In the genomic region with DNA sequence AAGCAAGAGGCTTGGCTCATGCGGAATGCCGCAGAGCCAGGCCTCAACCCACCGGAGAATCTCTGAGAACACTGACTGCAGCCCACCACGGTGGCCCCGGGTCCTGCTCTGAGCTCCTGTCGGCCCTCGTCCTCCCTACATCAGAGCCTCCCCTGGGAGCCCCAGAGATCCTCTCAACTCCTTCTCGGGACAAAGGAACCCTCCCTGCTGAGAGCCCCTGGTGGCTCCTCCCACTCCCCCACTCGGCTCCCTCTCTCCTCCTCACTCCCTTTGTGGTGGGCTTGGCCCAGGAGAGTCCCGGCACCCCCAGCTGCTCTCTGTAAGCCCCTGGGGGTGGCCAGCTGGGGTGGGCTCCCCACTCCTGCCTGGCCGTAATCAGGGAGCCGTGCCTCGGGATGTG, we compare ENCODE assay signal across 8 cellular contexts. TPM values are rescaled to one million over a fixed set of nuclear protein-coding genes. Genes with fewer than 3 reads are reported as not detected.
DNase-seq lines count a peak whose midpoint lies in the region; ATAC-seq, FAIRE-seq and TF ChIP-seq lines count a peak whose summit lies in the region.

No MANE protein-coding gene starts in this region.

- TF ChIP-seq CTCF in liver (IDR thresholded peaks at IDR 0.05; ENCODE audit: low read depth, low read length, missing input control), result no peak
- no peak for TF ChIP-seq CTCF in HepG2 (CRISPR knock-in tag; IDR thresholded peaks at IDR 0.05)
- no peak for TF ChIP-seq CTCF in PC-3 (conservative IDR thresholded peaks at IDR 0.05; ENCODE audit: low read depth, low read length)
- TF ChIP-seq CTCF in endodermal cell (conservative IDR thresholded peaks at IDR 0.05), result no peak
- TF ChIP-seq CTCF in neutrophil (IDR thresholded peaks at IDR 0.05), result no peak

- H3K27me3 ChIP-seq in liver (ENCODE audit: control insufficient read depth in 4 of 4, insufficient read depth in 4 of 4, low read length in 3 of 4), result no peaks in the 10 kb centered on the region
- H3K27me3 ChIP-seq in HepG2 (ENCODE audit: control insufficient read depth in 1 of 2, insufficient read depth in 2 of 2, low read length in 2 of 2), result no peaks in the 10 kb centered on the region; a peak in 1 of 5 replicates
- H3K27me3 ChIP-seq in PC-3 (ENCODE audit: low read length), result no peaks in the 10 kb centered on the region
- no peaks in the 10 kb centered on the region for H3K27me3 ChIP-seq in endodermal cell (ENCODE audit: control insufficient read depth, insufficient read depth, low read length, poor library complexity, severe bottlenecking)
- peaks cover 64% of the 10 kb centered on the region for H3K27me3 ChIP-seq in neutrophil

- H3K36me3 ChIP-seq in liver (ENCODE audit: control insufficient read depth in 4 of 4, insufficient read depth in 3 of 4, low read depth in 1 of 4, low read length in 3 of 4) (no peaks in the 10 kb centered on the region), HepG2 (replicated peaks in 1 of 2; ENCODE audit: control insufficient read depth in 1 of 2, insufficient read depth in 2 of 2, low read length in 2 of 2) (no peaks in the 10 kb centered on the region), PC-3 (ENCODE audit: low read depth, low read length) (no peaks in the 10 kb centered on the region), endodermal cell (ENCODE audit: control insufficient read depth, insufficient read depth, low read length) (no peaks in the 10 kb centered on the region), neutrophil (no peaks in the 10 kb centered on the region)

- intact Hi-C loops in HepG2 (cut with micrococcal nuclease; ENCODE audit: unreplicated experiment), result no loop called here
- intact Hi-C loops in PC-3 (cut with micrococcal nuclease), result no loop called here

- H2AFZ ChIP-seq in HepG2 (ENCODE audit: low read length) (no peak overlapping the region), PC-3 (ENCODE audit: low read length) (peak overlapping the region; percentile 73)

- no peak overlapping the region for H3K4me2 ChIP-seq in HepG2 (ENCODE audit: low read depth, low read length)
- peak overlapping the region; percentile 80 for H3K4me2 ChIP-seq in PC-3 (ENCODE audit: low read length)

- peaks cover 54% of the 10 kb centered on the region for H3K4me1 Mint-ChIP-seq in endodermal cell

- H3K27ac ChIP-seq in liver (ENCODE audit: low read depth in 1 of 2, low read length in 2 of 2), result peak overlapping the region; percentile 18 to 63
- no peak overlapping the region for H3K27ac ChIP-seq in HepG2 (ENCODE audit: extremely low read length, insufficient read depth, low read length)
- peak overlapping the region; percentile 81 for H3K27ac ChIP-seq in PC-3 (ENCODE audit: low read length)
- H3K27ac ChIP-seq in endodermal cell (ENCODE audit: low read depth, low read length), result peak overlapping the region; percentile 92
- H3K27ac ChIP-seq in neutrophil, result no peak overlapping the region

- no peak for TF ChIP-seq POLR2A in HepG2 (IDR thresholded peaks at IDR 0.05; ENCODE audit: insufficient read depth in 1 of 2, low read depth in 2 of 2, low read length in 2 of 2)

- CTCF ChIA-PET in HepG2 (lab: Yijun Ruan, JAX; ENCODE audit: low intra/inter-chr PET ratio, low total read pairs), result no interaction called here
- CTCF ChIA-PET in PC-3 (lab: Charles Lee), result no interaction called here

- H3K4me3 ChIP-seq in liver (ENCODE audit: low read depth in 1 of 3, low read length in 3 of 3) (no peak overlapping the region), HepG2 (replicated peaks in 1 of 3; ENCODE audit: insufficient read depth in 1 of 3, low read depth in 2 of 3, low read length in 3 of 3) (no peak overlapping the region), PC-3 (ENCODE audit: low read length) (peak overlapping the region; percentile 45; the same call in 1 of the 2 replicates), endodermal cell (ENCODE audit: low read length) (peak overlapping the region; percentile 79), neutrophil (ENCODE audit: low read depth in 1 of 2, low read length in 1 of 2) (peak overlapping the region; percentile 62 to 82)

- H4K20me1 ChIP-seq in HepG2 (ENCODE audit: insufficient read depth, low read length) (no peaks in the 10 kb centered on the region), PC-3 (ENCODE audit: low read length) (no peaks in the 10 kb centered on the region)

- POLR2A ChIA-PET in HepG2 (lab: Yijun Ruan, JAX) (interaction anchor here (2.2 to 7.6 kb wide), 2 partner anchors 9 to 12 kb away, joined by 22 to 179 read pairs; no protein-coding TSS in a partner anchor), PC-3 (lab: Charles Lee; ENCODE audit: unreplicated experiment) (interaction anchor here (1.0 kb wide), 1 partner anchor 10 kb away, joined by 4 read pairs; no protein-coding TSS in a partner anchor)

- H3K4me3 Mint-ChIP-seq in endodermal cell, result peak overlapping the region; percentile 67

- no peaks in the 10 kb centered on the region for H3K9me2 ChIP-seq in PC-3 (replicated peaks; ENCODE audit: low read length)

- no peaks in the 10 kb centered on the region for H3K9me3 ChIP-seq in liver (ENCODE audit: control insufficient read depth in 4 of 4, low read length in 3 of 4)
- H3K9me3 ChIP-seq in HepG2 (ENCODE audit: low read length), result no peaks in the 10 kb centered on the region
- H3K9me3 ChIP-seq in PC-3 (ENCODE audit: low read length), result no peaks in the 10 kb centered on the region
- H3K9me3 ChIP-seq in endodermal cell (ENCODE audit: control insufficient read depth, low read length), result no peaks in the 10 kb centered on the region
- H3K9me3 ChIP-seq in neutrophil, result no peaks in the 10 kb centered on the region

- ATAC-seq in HepG2, result no peak
- no peak for ATAC-seq in PC-3

- no peak for FAIRE-seq in HepG2 (lab: Jason Lieb, UNC)

- H3K9me3 Mint-ChIP-seq in endodermal cell, result no peaks in the 10 kb centered on the region

- BruUV-seq in HepG2 (replicated peaks; lab: Mats Ljungman, UMichigan), result no TSS peak
- BruUV-seq in PC-3 (replicated peaks; lab: Mats Ljungman, UMichigan), result TSS peak; percentile 38

- H3K4me1 ChIP-seq in liver (ENCODE audit: control insufficient read depth in 4 of 4, insufficient read depth in 4 of 4, low read length in 3 of 4) (peaks cover 21 to 40% (median 32%) of the 10 kb centered on the region in 4 donors), HepG2 (ENCODE audit: insufficient read depth, low read length) (peaks cover 77% of the 10 kb centered on the region), PC-3 (ENCODE audit: insufficient read depth, low read length) (peaks cover 62% of the 10 kb centered on the region), endodermal cell (ENCODE audit: control insufficient read depth, insufficient read depth, low read length) (peaks cover 27% of the 10 kb centered on the region), neutrophil (ENCODE audit: control insufficient read depth in 1 of 2, insufficient read depth in 1 of 2, low read depth in 1 of 2, low read length in 1 of 2) (peaks cover 14 to 16% of the 10 kb centered on the region in 2 experiments)

- H3K27ac Mint-ChIP-seq in endodermal cell, result peak overlapping the region; percentile 98

- H3F3A ChIP-seq in PC-3 (ENCODE audit: low read length, unreplicated experiment), result no peaks in the 10 kb centered on the region

- TF ChIP-seq RAD21 in liver (IDR thresholded peaks at IDR 0.05), result no peak
- no peak for TF ChIP-seq RAD21 in HepG2 (CRISPR knock-in tag; IDR thresholded peaks at IDR 0.05)

- H3K79me2 ChIP-seq in HepG2 (ENCODE audit: insufficient read depth, low read length), result no peaks in the 10 kb centered on the region
- 0 out of 2 replicates have a peak, but pooled peaks cover 5% of the 10 kb centered on the region for H3K79me2 ChIP-seq in PC-3 (ENCODE audit: low read length)

- H3K27me3 Mint-ChIP-seq in endodermal cell (ENCODE audit: insufficient read depth), result no peaks in the 10 kb centered on the region

- TF ChIP-seq EP300 in HepG2 (IDR thresholded peaks at IDR 0.05; ENCODE audit: low read depth in 2 of 2, low read length in 2 of 2), result no peak
- no peak for TF ChIP-seq EP300 in HepG2 (CRISPR knock-in tag; IDR thresholded peaks at IDR 0.05; ENCODE audit: borderline replicate concordance)

- H3K9ac ChIP-seq in liver (ENCODE audit: low read depth in 1 of 2, low read length in 2 of 2) (peak overlapping the region; percentile 3 to 16), HepG2 (ENCODE audit: insufficient read depth, low read depth, low read length) (no peak overlapping the region), PC-3 (ENCODE audit: low read length) (peak overlapping the region; percentile 82), endodermal cell (ENCODE audit: extremely low read depth, low read length, poor library complexity, severe bottlenecking) (peak overlapping the region; percentile 90)

- DNase-seq in HepG2 (ENCODE audit: low spot score) (no peak), PC-3 (no peak), endodermal cell (peak; percentile 79), mesenteric fat pad (ENCODE audit: low spot score) (no peak), Ammon's horn (ENCODE audit: low spot score) (no peak), COLO668 (lab: John Stamatoyannopoulos, UW; ENCODE audit: unreplicated experiment) (no peak)

- WGBS in liver, result 63% methylated on average over 13 of the region's 13 CpGs
- 82% methylated on average over 13 of the region's 13 CpGs for WGBS in HepG2 (ENCODE audit: low lambda C conversion rate)
- WGBS in endodermal cell (ENCODE audit: insufficient coverage in 1 of 2, insufficient read length in 1 of 2), 2 experiments, result 19 to 44% methylated on average over 7 to 13 of the region's 13 CpGs

- in situ Hi-C loops in HepG2 (cut with HindIII; ENCODE audit: extremely low pct_ligation_motif_present, low pct_unique_long_range_greater_than_20kb), result no loop called here

- H3K36me3 Mint-ChIP-seq in endodermal cell (ENCODE audit: low read depth), result no peaks in the 10 kb centered on the region

RNA-seq across cellular contexts. Expression of a gene that starts 11.1 kb away (rescaled TPM):
- total RNA-seq in liver, result 10 to 100 TPM; 13.1 to 35.8 TPM
- polyA plus RNA-seq in liver, result 10 to 100 TPM; 15.1 to 51.6 TPM
- total RNA-seq in HepG2 (2016; rRNA removed; fragmentation: Illumina TruSeq; extraction: Trizol), result 16.4 and 18.1 TPM in 2 replicates
- 11.2 and 14.6 TPM in 2 replicates for total RNA-seq in HepG2 (2016; cell fraction: cytosol; rRNA removed; fragmentation: Illumina TruSeq; extraction: Trizol; ENCODE audit: low read depth)
- total RNA-seq in HepG2 (2016; cell fraction: insoluble cytoplasmic fraction; rRNA removed; fragmentation: Illumina TruSeq; extraction: Trizol), result 17.0 and 18.3 TPM in 2 replicates
- 23.4 and 24.7 TPM in 2 replicates for total RNA-seq in HepG2 (2016; cell fraction: membrane; rRNA removed; fragmentation: Illumina TruSeq; extraction: Trizol)
- 17.7 and 25.0 TPM in 2 replicates for total RNA-seq in HepG2 (2016; cell fraction: nucleus; rRNA removed; fragmentation: Illumina TruSeq; extraction: Trizol)
- polyA plus RNA-seq in HepG2 (2011; rRNA removed), result 26.4 and 33.4 TPM in 2 replicates
- polyA plus RNA-seq in HepG2 (2011; cell fraction: cytosol; rRNA removed), result 14.8 and 26.4 TPM in 2 replicates
- 229 and 296 TPM in 2 replicates for polyA plus RNA-seq in HepG2 (2011; cell fraction: nucleus; rRNA removed)
- polyA plus RNA-seq in HepG2 (2012), result 28.4 and 33.9 TPM in 2 replicates
- 13.6 and 14.2 TPM in 2 replicates for polyA plus RNA-seq in HepG2 (2016; cell fraction: cytosol; fragmentation: Illumina TruSeq; extraction: Trizol; ENCODE audit: low read depth)
- polyA plus RNA-seq in HepG2 (2016; cell fraction: insoluble cytoplasmic fraction; fragmentation: Illumina TruSeq; extraction: Trizol; ENCODE audit: low read depth), result 20.2 and 25.5 TPM in 2 replicates
- 17.5 and 20.7 TPM in 2 replicates for polyA plus RNA-seq in HepG2 (2016; cell fraction: membrane; fragmentation: Illumina TruSeq; extraction: Trizol; ENCODE audit: low read depth)
- 61.5 and 67.7 TPM in 2 replicates for polyA plus RNA-seq in HepG2 (2016; cell fraction: nucleus; fragmentation: Illumina TruSeq; extraction: Trizol; ENCODE audit: insufficient read depth, low read depth)
- 34.0 and 46.7 TPM in 2 replicates for polyA minus RNA-seq in HepG2 (2011; rRNA and poly(A)+ RNA removed; ENCODE audit: low replicate concordance)
- polyA minus RNA-seq in HepG2 (2011; cell fraction: cytosol; rRNA and poly(A)+ RNA removed), result 23.8 and 25.1 TPM in 2 replicates
- 29.2 and 32.3 TPM in 2 replicates for polyA minus RNA-seq in HepG2 (2011; cell fraction: nucleus; rRNA and poly(A)+ RNA removed)
- 132 and 161 TPM in 2 replicates for total RNA-seq in PC-3 (2014; rRNA removed)
- 100 to 1,000 TPM in 1 of 2 donors, 10 to 100 TPM in 1; 99.7 to 114 TPM for total RNA-seq in endodermal cell
- 35.2 TPM for polyA plus RNA-seq in endodermal cell (2013, experiment 1 of 2)
- 35.8 TPM for polyA plus RNA-seq in endodermal cell (2013, experiment 2 of 2)
- 160 TPM for total RNA-seq in mesenteric fat pad

RNA-seq across cellular contexts. Expression of a gene that starts 45.7 kb away (rescaled TPM):
- total RNA-seq in liver (10 to 100 TPM in 1 of 2 donors, 1 to 10 TPM in 1; 1.8 to 13.3 TPM), HepG2 (2016; rRNA removed; fragmentation: Illumina TruSeq; extraction: Trizol) (0.98 and 1.0 TPM in 2 replicates), PC-3 (2014; rRNA removed) (7.9 and 8.8 TPM in 2 replicates), endodermal cell (10 to 100 TPM; 15.8 to 31.0 TPM), mesenteric fat pad (5.2 TPM)
- polyA plus RNA-seq in liver (10 to 100 TPM; 11.0 to 18.8 TPM), HepG2 (2011; rRNA removed) (36.7 and 45.2 TPM in 2 replicates)
- total RNA-seq in HepG2 (2016; cell fraction: cytosol; rRNA removed; fragmentation: Illumina TruSeq; extraction: Trizol; ENCODE audit: low read depth), result 0.81 and 1.1 TPM in 2 replicates
- 0.56 and 1.3 TPM in 2 replicates for total RNA-seq in HepG2 (2016; cell fraction: insoluble cytoplasmic fraction; rRNA removed; fragmentation: Illumina TruSeq; extraction: Trizol)
- 1.6 and 1.9 TPM in 2 replicates for total RNA-seq in HepG2 (2016; cell fraction: membrane; rRNA removed; fragmentation: Illumina TruSeq; extraction: Trizol)
- 1.3 and 1.5 TPM in 2 replicates for total RNA-seq in HepG2 (2016; cell fraction: nucleus; rRNA removed; fragmentation: Illumina TruSeq; extraction: Trizol)
- polyA plus RNA-seq in HepG2 (2011; cell fraction: cytosol; rRNA removed), result 20.7 and 22.4 TPM in 2 replicates
- 219 and 230 TPM in 2 replicates for polyA plus RNA-seq in HepG2 (2011; cell fraction: nucleus; rRNA removed)
- polyA plus RNA-seq in HepG2 (2012), result 37.3 and 46.9 TPM in 2 replicates
- polyA plus RNA-seq in HepG2 (2016; cell fraction: cytosol; fragmentation: Illumina TruSeq; extraction: Trizol; ENCODE audit: low read depth), result 0.70 and 1.5 TPM in 2 replicates
- 1.3 and 2.2 TPM in 2 replicates for polyA plus RNA-seq in HepG2 (2016; cell fraction: insoluble cytoplasmic fraction; fragmentation: Illumina TruSeq; extraction: Trizol; ENCODE audit: low read depth)
- polyA plus RNA-seq in HepG2 (2016; cell fraction: membrane; fragmentation: Illumina TruSeq; extraction: Trizol; ENCODE audit: low read depth), result 1.5 and 2.0 TPM in 2 replicates
- 3.7 and 4.4 TPM in 2 replicates for polyA plus RNA-seq in HepG2 (2016; cell fraction: nucleus; fragmentation: Illumina TruSeq; extraction: Trizol; ENCODE audit: insufficient read depth, low read depth)
- polyA minus RNA-seq in HepG2 (2011; rRNA and poly(A)+ RNA removed; ENCODE audit: low replicate concordance), result 12.3 and 14.1 TPM in 2 replicates
- 6.8 and 7.6 TPM in 2 replicates for polyA minus RNA-seq in HepG2 (2011; cell fraction: cytosol; rRNA and poly(A)+ RNA removed)
- 30.6 and 31.2 TPM in 2 replicates for polyA minus RNA-seq in HepG2 (2011; cell fraction: nucleus; rRNA and poly(A)+ RNA removed)
- polyA plus RNA-seq in endodermal cell (2013, experiment 1 of 2), result 16.1 TPM
- polyA plus RNA-seq in endodermal cell (2013, experiment 2 of 2), result 14.1 TPM

Comparison
In these comparisons a context has a peak if more than half of its experiments do, and no peak if none do; other contexts are left out.
1. H3K27ac ChIP-seq: peak in liver (2 of 2), PC-3 (single experiment) and endodermal cell (single experiment); none in HepG2 (single experiment) and neutrophil (single experiment).
2. H3K4me3 ChIP-seq: peak in PC-3 (single experiment), endodermal cell (single experiment) and neutrophil (2 of 2); none in liver (0 of 3) and HepG2 (0 of 3).